20 cellular contexts compared by ENCODE assay signal in the genomic region with DNA sequence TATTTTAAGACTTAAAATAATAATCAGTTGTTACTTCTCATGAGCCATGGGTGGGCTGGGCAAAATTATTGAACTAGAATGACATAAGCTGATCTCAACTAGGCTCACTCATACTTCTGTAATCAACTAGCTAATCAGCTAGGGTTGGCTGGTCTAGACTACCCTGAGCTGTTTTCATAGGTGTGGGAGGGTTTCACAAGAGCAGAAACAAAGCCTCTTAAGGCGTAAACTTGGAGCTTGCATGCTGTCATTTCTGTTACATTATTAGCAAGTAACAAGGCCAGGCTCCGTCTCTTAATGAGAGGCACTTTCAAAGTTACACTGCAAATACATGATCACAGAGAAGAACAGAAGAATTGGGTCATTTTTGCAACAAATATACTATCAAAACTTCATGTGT. TPM values are rescaled to one million over a fixed set of nuclear protein-coding genes. Genes with fewer than 3 reads are reported as not detected.
"Had no signal": no experiment of that assay in that cellular context is flagged by ENCODE, and none has a peak within 500 bp of the region (broad histone marks: within the 10 kb centered on the region; RNA-seq: fewer than 3 reads in every experiment).

No MANE protein-coding gene starts in this region.

- H3K27me3 ChIP-seq: colonic mucosa, gastrocnemius medialis, heart right ventricle had no signal

- H3K27ac ChIP-seq: colonic mucosa, epithelial cell of prostate, gastrocnemius medialis, heart right ventricle, prostate gland, WERI-Rb-1 had no signal

- ATAC-seq: activated CD4-positive, alpha-beta T cell treated with anti-CD3 and anti-CD28 coated beads for 36 hours; activated CD8-positive, alpha-beta T cell treated with anti-CD3 and anti-CD28 coated beads, Interleukin-2, amount 10 ng/mL, durations not matched to agents 7 days and 5 days; gastrocnemius medialis; heart right ventricle; left lobe of liver; natural killer cell had no signal

- H3K4me1 Mint-ChIP-seq: activated CD4-positive, alpha-beta T cell treated with anti-CD3 and anti-CD28 coated beads for 36 hours; natural killer cell had no signal

- DNase-seq: activated CD4-positive, alpha-beta T cell treated with anti-CD3 and anti-CD28 coated beads for 36 hours; activated CD8-positive, alpha-beta memory T cell treated with anti-CD3 and anti-CD28 coated beads, Interleukin-2, amount 50 U/mL, for 48 hours; activated CD8-positive, alpha-beta T cell treated with anti-CD3 and anti-CD28 coated beads, Interleukin-2, amount 10 ng/mL, durations not matched to agents 7 days and 5 days; activated naive CD4-positive, alpha-beta T cell; colonic mucosa; effector CD8-positive, alpha-beta T cell; gastrocnemius medialis; heart right ventricle; mammary epithelial cell; natural killer cell; nucleus accumbens; stimulated activated CD4-positive, alpha-beta T cell treated with anti-CD3 and anti-CD28 coated beads, Interleukin-12 subunit alpha, Interleukin-12 subunit beta, amount 100 ng/mL, for 4 hours; stimulated activated CD4-positive, alpha-beta T cell treated with anti-CD3 and anti-CD28 coated beads, Interleukin-2, amount 100 ng/mL, for 48 hours; stimulated activated naive CD4-positive, alpha-beta T cell treated with Interleukin-2 at 50 U/mL for 16 hours; WERI-Rb-1 had no signal

- H3K36me3 Mint-ChIP-seq: natural killer cell, type B pancreatic cell had no signal

- H3K27me3 Mint-ChIP-seq: type B pancreatic cell had no signal

- H3K4me3 ChIP-seq: colonic mucosa, gastrocnemius medialis, heart right ventricle, prostate gland had no signal

- H3K36me3 ChIP-seq: colonic mucosa, gastrocnemius medialis, heart right ventricle, prostate gland, WERI-Rb-1 had no signal

- H3K4me3 Mint-ChIP-seq: activated CD4-positive, alpha-beta T cell treated with anti-CD3 and anti-CD28 coated beads for 36 hours; activated CD8-positive, alpha-beta T cell treated with anti-CD3 and anti-CD28 coated beads, Interleukin-2, amount 10 ng/mL, durations not matched to agents 7 days and 5 days; activated T-helper 1 cell treated with anti-CD3 and anti-CD28 coated beads, Interleukin-12 subunit alpha, Interleukin-12 subunit beta, Interleukin-2, Interleukin-4 antibody, amounts not matched to agents 30 ng/mL and 10 ng/mL and 1 ng/mL, durations not matched to agents 14 hours and 24 hours and 36 hours; natural killer cell; type B pancreatic cell had no signal

- H3K9me3 Mint-ChIP-seq: activated T-helper 1 cell treated with anti-CD3 and anti-CD28 coated beads, Interleukin-12 subunit alpha, Interleukin-12 subunit beta, Interleukin-2, Interleukin-4 antibody, amounts not matched to agents 30 ng/mL and 10 ng/mL and 1 ng/mL, durations not matched to agents 14 hours and 24 hours and 36 hours; type B pancreatic cell had no signal

- H3K27ac Mint-ChIP-seq: activated CD4-positive, alpha-beta T cell treated with anti-CD3 and anti-CD28 coated beads for 36 hours; activated CD8-positive, alpha-beta T cell treated with anti-CD3 and anti-CD28 coated beads, Interleukin-2, amount 10 ng/mL, durations not matched to agents 7 days and 5 days; activated T-helper 1 cell treated with anti-CD3 and anti-CD28 coated beads, Interleukin-12 subunit alpha, Interleukin-12 subunit beta, Interleukin-2, Interleukin-4 antibody, amounts not matched to agents 30 ng/mL and 10 ng/mL and 1 ng/mL, durations not matched to agents 14 hours and 24 hours and 36 hours; natural killer cell; type B pancreatic cell had no signal

RNA-seq across cellular contexts. Expression of a gene that starts 57.2 kb away (rescaled TPM):
- total RNA-seq: activated CD4-positive, alpha-beta T cell treated with anti-CD3 and anti-CD28 coated beads for 36 hours; activated CD8-positive, alpha-beta T cell treated with anti-CD3 and anti-CD28 coated beads, Interleukin-2, amount 10 ng/mL, durations not matched to agents 7 days and 5 days; activated T-helper 1 cell treated with anti-CD3 and anti-CD28 coated beads, Interleukin-12 subunit alpha, Interleukin-12 subunit beta, Interleukin-2, Interleukin-4 antibody, amounts not matched to agents 30 ng/mL and 10 ng/mL and 1 ng/mL, durations not matched to agents 14 hours and 24 hours and 36 hours; natural killer cell had no signal
